In genomic region chr1:44029260-44029910, GRCh38 we compare ENCODE assay signal across 1 cellular context.
A peak's percentile ranks its signal among the peaks of the same experiment; 100 is the strongest.
TF ChIP-seq lines count a peak whose summit lies in the region.

No MANE protein-coding gene starts in this region.

TF ChIP-seq in H1, 55 proteins besides CTCF, POLR2A, EP300 and RAD21:
- peak; percentile 16 for TF ChIP-seq KDM4A (IDR thresholded peaks at IDR 0.05; ENCODE audit: low read depth, low read length, severe bottlenecking)
- TF ChIP-seq NRF1 (IDR thresholded peaks at IDR 0.05; ENCODE audit: low read depth, low read length) = peak; percentile 33; the same call in 1 of the 2 replicates
- TF ChIP-seq JUN (IDR thresholded peaks at IDR 0.05; ENCODE audit: low read depth, low read length) = no peak
- no peak for TF ChIP-seq USF2 (IDR thresholded peaks at IDR 0.05; ENCODE audit: low read length)
TF ChIP-seq in H1: peak in this region for 2.
